ENCODE assay signal across 28 cellular contexts in genomic region chr2:44444881-44445280, GRCh38.
"Had no signal": no experiment of that assay in that cellular context is flagged by ENCODE, and none has a peak within 500 bp of the region (broad histone marks: within the 10 kb centered on the region; RNA-seq: fewer than 3 reads in every experiment).

No MANE protein-coding gene starts in this region.

- DNase-seq: colonic mucosa; cortex of kidney; dermis blood vessel endothelial cell; dorsolateral prefrontal cortex; effector CD4-positive, alpha-beta T cell; effector CD8-positive, alpha-beta T cell; effector memory CD4-positive, alpha-beta T cell; effector memory CD8-positive, alpha-beta T cell; endodermal cell; erythroblast; esophagus squamous epithelium; foreskin fibroblast; foreskin keratinocyte; foreskin melanocyte; gastrocnemius medialis; glutamatergic neuron; head of caudate nucleus; heart left ventricle; heart right ventricle had no signal

- H3K4me3 ChIP-seq: colonic mucosa, coronary artery, dorsolateral prefrontal cortex, esophagus muscularis mucosa, esophagus squamous epithelium, gastrocnemius medialis, gastroesophageal sphincter, heart left ventricle, heart right ventricle had no signal

- H3K27ac ChIP-seq: colonic mucosa, coronary artery, dorsolateral prefrontal cortex, epithelial cell of prostate, esophagus muscularis mucosa, esophagus squamous epithelium, foreskin keratinocyte, gastrocnemius medialis, gastroesophageal sphincter, heart left ventricle, heart right ventricle had no signal

- H3K36me3 ChIP-seq: colonic mucosa, esophagus muscularis mucosa, heart left ventricle, heart right ventricle had no signal

- FAIRE-seq: colon, endometrium, endothelial cell of umbilical vein, frontal cortex had no signal

- ATAC-seq: effector memory CD8-positive, alpha-beta T cell; esophagus mucosa; foreskin keratinocyte; gastrocnemius medialis; gastroesophageal sphincter; heart left ventricle; heart right ventricle had no signal

- H3K9me3 ChIP-seq: colonic mucosa, esophagus muscularis mucosa, esophagus squamous epithelium, gastrocnemius medialis, heart left ventricle, heart right ventricle had no signal

- H3K27me3 ChIP-seq: colonic mucosa, dorsolateral prefrontal cortex, esophagus muscularis mucosa, esophagus squamous epithelium, foreskin keratinocyte, gastrocnemius medialis, gastroesophageal sphincter, heart left ventricle, heart right ventricle had no signal

- H3K4me1 ChIP-seq: colonic mucosa, esophagus muscularis mucosa, esophagus squamous epithelium, foreskin keratinocyte, gastrocnemius medialis, gastroesophageal sphincter, heart left ventricle, heart right ventricle had no signal
